In genomic region chr12:115950959-115951358, GRCh38 we compare ENCODE assay signal across 35 cellular contexts.
"Had no signal": no experiment of that assay in that cellular context is flagged by ENCODE, and none has a peak within 500 bp of the region (broad histone marks: within the 10 kb centered on the region; RNA-seq: fewer than 3 reads in every experiment).

No MANE protein-coding gene starts in this region.

- H3K4me1 ChIP-seq: adrenal gland, body of pancreas, esophagus squamous epithelium had no signal

- FAIRE-seq: colon had no signal

- H3K4me1 Mint-ChIP-seq: activated B cell treated with CpG ODN at 0.5 μM for 24 hours; activated CD8-positive, alpha-beta memory T cell treated with anti-CD3 and anti-CD28 coated beads, Interleukin-2, amount 10 ng/mL, durations not matched to agents 7 days and 5 days; activated naive CD4-positive, alpha-beta T cell treated with anti-CD3 and anti-CD28 coated beads, Interleukin-2, amount 50 U/mL, for 24 hours; activated naive CD8-positive, alpha-beta T cell treated with anti-CD3 and anti-CD28 coated beads for 36 hours; activated naive CD8-positive, alpha-beta T cell treated with anti-CD3 and anti-CD28 coated beads, Interleukin-2, amount 50 U/mL, for 24 hours had no signal

- DNase-seq: activated B cell treated with CpG ODN at 0.5 μM for 24 hours; activated CD4-positive, alpha-beta T cell treated with anti-CD3 and anti-CD28 coated beads for 48 hours; activated CD4-positive, alpha-beta T cell treated with anti-CD3 and anti-CD28 coated beads, Interleukin-2, amount 50 U/mL, for 1 hour; activated CD4-positive, alpha-beta T cell treated with anti-CD3 and anti-CD28 coated beads, Interleukin-2, amount 50 U/mL, for 48 hours; activated CD8-positive, alpha-beta memory T cell treated with anti-CD3 and anti-CD28 coated beads, Interleukin-2, amount 10 ng/mL, durations not matched to agents 7 days and 5 days; activated CD8-positive, alpha-beta memory T cell treated with anti-CD3 and anti-CD28 coated beads, Interleukin-2, amount 50 U/mL, for 4 hours; activated CD8-positive, alpha-beta T cell treated with anti-CD3 and anti-CD28 coated beads for 36 hours; activated effector memory CD4-positive, alpha-beta T cell treated with anti-CD3 and anti-CD28 coated beads, Interleukin-2, amount 50 U/mL, for 16 hours; activated naive CD4-positive, alpha-beta T cell treated with anti-CD3 and anti-CD28 coated beads for 36 hours; activated naive CD8-positive, alpha-beta T cell treated with anti-CD3 and anti-CD28 coated beads for 36 hours; activated naive CD8-positive, alpha-beta T cell treated with anti-CD3 and anti-CD28 coated beads, Interleukin-2, amount 50 U/mL, for 24 hours; activated T-cell treated with anti-CD3 and anti-CD28 coated beads, Interleukin-2, amount 50 U/mL, for 1 hour; activated T-cell treated with anti-CD3 and anti-CD28 coated beads, Interleukin-2, amount 50 U/mL, for 48 hours; adrenal gland; amygdala; aorta; body of pancreas; caudate nucleus; cortex of kidney; dermis blood vessel endothelial cell; effector CD4-positive, alpha-beta T cell; effector memory CD8-positive, alpha-beta T cell; erythroblast; esophagus squamous epithelium; foreskin melanocyte; heart right ventricle; T1000; WERI-Rb-1 had no signal

- H3K9me3 Mint-ChIP-seq: activated B cell treated with CpG ODN at 0.5 μM for 24 hours; activated CD8-positive, alpha-beta T cell treated with anti-CD3 and anti-CD28 coated beads for 36 hours; activated naive CD4-positive, alpha-beta T cell treated with anti-CD3 and anti-CD28 coated beads for 36 hours; activated naive CD4-positive, alpha-beta T cell treated with anti-CD3 and anti-CD28 coated beads, Interleukin-2, amount 50 U/mL, for 24 hours; activated naive CD8-positive, alpha-beta T cell treated with anti-CD3 and anti-CD28 coated beads for 36 hours; activated naive CD8-positive, alpha-beta T cell treated with anti-CD3 and anti-CD28 coated beads, Interleukin-2, amount 50 U/mL, for 24 hours; activated T-helper 1 cell treated with anti-CD3 and anti-CD28 coated beads, Interleukin-12 subunit alpha, Interleukin-12 subunit beta, Interleukin-2, Interleukin-4 antibody, amounts not matched to agents 30 ng/mL and 10 ng/mL and 1 ng/mL, durations not matched to agents 14 hours and 24 hours and 36 hours; activated T-helper 2 cell treated with anti-CD3 and anti-CD28 coated beads, Interferon-gamma antibody, Interleukin-2, Interleukin-4, amounts not matched to agents 10 μg/mL and 5 μg/mL and 100 μg/mL, durations not matched to agents 14 hours and 24 hours and 36 hours; effector memory CD8-positive, alpha-beta T cell; T-helper 2 cell treated with Interferon-gamma antibody and Interleukin-4, amounts not matched to agents 5 μg/mL and 100 μg/mL, for 36 hours had no signal

- H3K9me3 ChIP-seq: adrenal gland, body of pancreas, esophagus squamous epithelium, gastroesophageal sphincter, heart right ventricle had no signal

- H3K36me3 ChIP-seq: adrenal gland, WERI-Rb-1 had no signal

- H3K27me3 ChIP-seq: adrenal gland, body of pancreas, esophagus squamous epithelium, gastroesophageal sphincter, heart right ventricle had no signal

- H3K27me3 Mint-ChIP-seq: activated B cell treated with CpG ODN at 0.5 μM for 24 hours; activated CD8-positive, alpha-beta memory T cell treated with anti-CD3 and anti-CD28 coated beads, Interleukin-2, amount 10 ng/mL, durations not matched to agents 7 days and 5 days; activated CD8-positive, alpha-beta T cell treated with anti-CD3 and anti-CD28 coated beads for 36 hours; activated naive CD4-positive, alpha-beta T cell treated with anti-CD3 and anti-CD28 coated beads, Interleukin-2, amount 50 U/mL, for 24 hours; activated naive CD8-positive, alpha-beta T cell treated with anti-CD3 and anti-CD28 coated beads for 36 hours; activated naive CD8-positive, alpha-beta T cell treated with anti-CD3 and anti-CD28 coated beads, Interleukin-2, amount 50 U/mL, for 24 hours; effector memory CD8-positive, alpha-beta T cell had no signal

- ATAC-seq: activated CD4-positive, CD25-positive, alpha-beta regulatory T cell treated with anti-CD3 and anti-CD28 coated beads, Interleukin-2, amount 50 U/mL, for 24 hours; activated CD8-positive, alpha-beta memory T cell treated with anti-CD3 and anti-CD28 coated beads, Interleukin-2, amount 10 ng/mL, durations not matched to agents 7 days and 5 days; activated CD8-positive, alpha-beta T cell treated with anti-CD3 and anti-CD28 coated beads for 36 hours; body of pancreas; effector memory CD8-positive, alpha-beta T cell; gastroesophageal sphincter; heart right ventricle had no signal

- H3K27ac ChIP-seq: adrenal gland, body of pancreas, esophagus squamous epithelium, gastroesophageal sphincter, heart right ventricle, WERI-Rb-1 had no signal

- H3K4me3 Mint-ChIP-seq: activated B cell treated with CpG ODN at 0.5 μM for 24 hours; activated CD8-positive, alpha-beta memory T cell treated with anti-CD3 and anti-CD28 coated beads, Interleukin-2, amount 10 ng/mL, durations not matched to agents 7 days and 5 days; activated CD8-positive, alpha-beta T cell treated with anti-CD3 and anti-CD28 coated beads for 36 hours; activated naive CD4-positive, alpha-beta T cell treated with anti-CD3 and anti-CD28 coated beads for 36 hours; activated naive CD4-positive, alpha-beta T cell treated with anti-CD3 and anti-CD28 coated beads, Interleukin-2, amount 50 U/mL, for 24 hours; activated naive CD8-positive, alpha-beta T cell treated with anti-CD3 and anti-CD28 coated beads for 36 hours; activated naive CD8-positive, alpha-beta T cell treated with anti-CD3 and anti-CD28 coated beads, Interleukin-2, amount 50 U/mL, for 24 hours; activated T-helper 1 cell treated with anti-CD3 and anti-CD28 coated beads, Interleukin-12 subunit alpha, Interleukin-12 subunit beta, Interleukin-2, Interleukin-4 antibody, amounts not matched to agents 30 ng/mL and 10 ng/mL and 1 ng/mL, durations not matched to agents 14 hours and 24 hours and 36 hours; effector memory CD8-positive, alpha-beta T cell; T-helper 2 cell treated with Interferon-gamma antibody and Interleukin-4, amounts not matched to agents 5 μg/mL and 100 μg/mL, for 36 hours had no signal

- H3K4me3 ChIP-seq: adrenal gland, body of pancreas, esophagus squamous epithelium, gastroesophageal sphincter, heart right ventricle had no signal

- H3K27ac Mint-ChIP-seq: activated B cell treated with CpG ODN at 0.5 μM for 24 hours; activated CD8-positive, alpha-beta memory T cell treated with anti-CD3 and anti-CD28 coated beads, Interleukin-2, amount 10 ng/mL, durations not matched to agents 7 days and 5 days; activated CD8-positive, alpha-beta T cell treated with anti-CD3 and anti-CD28 coated beads for 36 hours; activated naive CD4-positive, alpha-beta T cell treated with anti-CD3 and anti-CD28 coated beads for 36 hours; activated naive CD4-positive, alpha-beta T cell treated with anti-CD3 and anti-CD28 coated beads, Interleukin-2, amount 50 U/mL, for 24 hours; activated naive CD8-positive, alpha-beta T cell treated with anti-CD3 and anti-CD28 coated beads for 36 hours; activated naive CD8-positive, alpha-beta T cell treated with anti-CD3 and anti-CD28 coated beads, Interleukin-2, amount 50 U/mL, for 24 hours; activated T-helper 1 cell treated with anti-CD3 and anti-CD28 coated beads, Interleukin-12 subunit alpha, Interleukin-12 subunit beta, Interleukin-2, Interleukin-4 antibody, amounts not matched to agents 30 ng/mL and 10 ng/mL and 1 ng/mL, durations not matched to agents 14 hours and 24 hours and 36 hours; activated T-helper 2 cell treated with anti-CD3 and anti-CD28 coated beads, Interferon-gamma antibody, Interleukin-2, Interleukin-4, amounts not matched to agents 10 μg/mL and 5 μg/mL and 100 μg/mL, durations not matched to agents 14 hours and 24 hours and 36 hours had no signal
